3 cellular contexts compared by ENCODE assay signal in genomic region chr1:76652860-76653259, GRCh38.
A peak's percentile ranks its signal among the peaks of the same experiment; 100 is the strongest.
DNase-seq lines count a peak whose midpoint lies in the region; ATAC-seq, FAIRE-seq and TF ChIP-seq lines count a peak whose summit lies in the region.
"Not testable (repeated sequence)": the region's sequence is repeated elsewhere in the genome, so short reads cannot be mapped to it uniquely, and the experiment has no call there.

No MANE protein-coding gene starts in this region.

- not testable (repeated sequence) for TF ChIP-seq POLR2A in A549 (IDR thresholded peaks at IDR 0.05; ENCODE audit: low read length)

- TF ChIP-seq CTCF in A549 (IDR thresholded peaks at IDR 0.05); HEK293 (tag by site-specific recombination; IDR thresholded peaks at IDR 0.05); neural progenitor cell (IDR thresholded peaks at IDR 0.05): not testable (repeated sequence)

- not testable (repeated sequence) for H3K9ac ChIP-seq in neural progenitor cell

- TF ChIP-seq RAD21 in A549 (conservative IDR thresholded peaks at IDR 0.05 in 1 of 2, IDR thresholded peaks at IDR 0.05 in 1 of 2): not testable (repeated sequence)

- not testable (repeated sequence) for H3K27ac Mint-ChIP-seq in neural progenitor cell

- H3K79me2 ChIP-seq in neural progenitor cell (ENCODE audit: low read depth): not testable (repeated sequence)

- not testable (repeated sequence) for H3K4me2 ChIP-seq in A549, neural progenitor cell

- CTCF ChIA-PET in A549 (lab: Yijun Ruan, JAX); HEK293 (lab: Yijun Ruan, JAX): not testable (repeated sequence)

- DNase-seq in A549 (ENCODE audit: low read depth in 1 of 2, low spot score in 1 of 2); neural progenitor cell (ENCODE audit: low spot score): not testable (repeated sequence)

- not testable (repeated sequence) for H4K20me1 ChIP-seq in neural progenitor cell (ENCODE audit: low read depth)

- H2AFZ ChIP-seq in neural progenitor cell (replicated peaks): peak overlapping the region; percentile 29

- H3K27me3 ChIP-seq in neural progenitor cell: not testable (repeated sequence)

- H3F3A ChIP-seq in neural progenitor cell (ENCODE audit: low read depth): not testable (repeated sequence)

- H3K4me1 ChIP-seq in A549; HEK293 (ENCODE audit: control insufficient read depth, insufficient read depth, low read length); neural progenitor cell: not testable (repeated sequence)

- not testable (repeated sequence) for H3K4me3 Mint-ChIP-seq in neural progenitor cell

- not testable (repeated sequence) for ATAC-seq in A549

- FAIRE-seq in A549 (lab: Jason Lieb, UNC): not testable (repeated sequence)

- not testable (repeated sequence) for H3K4me1 Mint-ChIP-seq in neural progenitor cell

- WGBS in A549 (ENCODE audit: missing lambda C conversion rate): 10% methylated on average over 5 of the region's 5 CpGs

- not testable (repeated sequence) for TF ChIP-seq EP300 in A549 (IDR thresholded peaks at IDR 0.05)

- not testable (repeated sequence) for H3K36me3 ChIP-seq in HEK293 (ENCODE audit: control insufficient read depth in 2 of 2, insufficient read depth in 1 of 2, low read length in 2 of 2); neural progenitor cell

- not testable (repeated sequence) for H3K36me3 Mint-ChIP-seq in neural progenitor cell

- not testable (repeated sequence) for H3K9me3 ChIP-seq in A549; HEK293 (ENCODE audit: control insufficient read depth, insufficient read depth, low read depth, low read length); neural progenitor cell (ENCODE audit: low read depth)

- not testable (repeated sequence) for H3K4me3 ChIP-seq in A549; HEK293 (ENCODE audit: low read depth, low read length); neural progenitor cell

- POLR2A ChIA-PET in A549 (lab: Yijun Ruan, JAX); HEK293 (lab: Yijun Ruan, JAX): not testable (repeated sequence)

- not testable (repeated sequence) for H3K27me3 Mint-ChIP-seq in neural progenitor cell (ENCODE audit: insufficient read depth, low read depth)

- H3K9me3 Mint-ChIP-seq in neural progenitor cell: peaks cover 18% of the 10 kb centered on the region

- H3K27ac ChIP-seq in A549; HEK293 (ENCODE audit: extremely low read depth, low read depth, low read length); neural progenitor cell: not testable (repeated sequence)

TF ChIP-seq in A549, 52 proteins besides CTCF, POLR2A, EP300 and RAD21:
- TF ChIP-seq ZC3H11A (IDR thresholded peaks at IDR 0.05): peak; percentile 43

TF ChIP-seq in HEK293, 187 proteins besides CTCF, POLR2A, EP300 and RAD21:
- TF ChIP-seq ZNF558 (tag by site-specific recombination; IDR thresholded peaks at IDR 0.05) (0 out of 2 replicates have a peak, but pooled peaks have one; percentile 20), ZNF140 (tag by site-specific recombination; IDR thresholded peaks at IDR 0.05) (0 out of 2 replicates have a peak, but pooled peaks have one; percentile 21), ZNF518A (tag by site-specific recombination; conservative IDR thresholded peaks at IDR 0.05; ENCODE audit: low read depth) (peak; percentile 70), ZBTB8A (tag by site-specific recombination; IDR thresholded peaks at IDR 0.05) (peak; percentile 38), ZNF433 (tag by site-specific recombination; IDR thresholded peaks at IDR 0.05; ENCODE audit: low read depth) (0 out of 2 replicates have a peak, but pooled peaks have one; percentile 18), ZNF623 (tag by site-specific recombination; IDR thresholded peaks at IDR 0.05) (peak; percentile 43; the same call in 1 of the 2 replicates), ZBTB11 (tag by site-specific recombination; conservative IDR thresholded peaks at IDR 0.05; ENCODE audit: low read depth) (peak; percentile 54), ZNF394 (tag by site-specific recombination; IDR thresholded peaks at IDR 0.05; ENCODE audit: borderline replicate concordance) (peak; percentile 75; the same call in 1 of the 2 replicates), ZNF560 (tag by site-specific recombination; IDR thresholded peaks at IDR 0.05; ENCODE audit: borderline replicate concordance) (0 out of 2 replicates have a peak, but pooled peaks have one; percentile 30), ZNF266 (tag by site-specific recombination; IDR thresholded peaks at IDR 0.05; ENCODE audit: low read depth) (0 out of 2 replicates have a peak, but pooled peaks have one; percentile 26), ZNF555 (tag by site-specific recombination; conservative IDR thresholded peaks at IDR 0.05) (peak; percentile 45), ZBTB21 (tag by site-specific recombination; IDR thresholded peaks at IDR 0.05) (0 out of 2 replicates have a peak, but pooled peaks have one; percentile 18), ZNF426 (tag by site-specific recombination; IDR thresholded peaks at IDR 0.05) (peak; percentile 57)
TF ChIP-seq in HEK293: peak in this region for 13; not testable (repeated sequence) for 174.
